ENCODE assay signal across 8 cellular contexts in genomic region chr10:116521424-116522305, GRCh38. TPM values are rescaled to one million over a fixed set of nuclear protein-coding genes. Genes with fewer than 3 reads are reported as not detected.
DNase-seq lines count a peak whose midpoint lies in the region; ATAC-seq and TF ChIP-seq lines count a peak whose summit lies in the region.

No MANE protein-coding gene starts in this region.

- H2AK5ac ChIP-seq in IMR-90 (ENCODE audit: low read depth, low read length): no peak overlapping the region

- no peaks in the 10 kb centered on the region for H3K9me1 ChIP-seq in IMR-90 (ENCODE audit: insufficient read depth, low read length)

- BruUV-seq in IMR-90 (replicated peaks; lab: Mats Ljungman, UMichigan): no TSS peak

- no CpG with 5 or more reads among the region's 10 CpGs for WGBS in IMR-90 (ENCODE audit: extremely low coverage in 2 of 2, insufficient read length in 1 of 2), 2 experiments

- H3K9ac ChIP-seq in IMR-90 (ENCODE audit: low read depth, low read length): no peak overlapping the region

- H3K27ac ChIP-seq in IMR-90 (ENCODE audit: insufficient read depth, low read length): no peak overlapping the region

- CTCF ChIA-PET in IMR-90 (lab: Yijun Ruan, JAX): interaction anchor here (1.1 to 1.8 kb wide), 4 partner anchors 10 to 20 kb away, joined by 3 to 7 read pairs (median 3); no protein-coding TSS in a partner anchor

- peak; percentile 61 for ATAC-seq in GM19467 (IDR thresholded peaks at IDR 0.05; ENCODE audit: unreplicated experiment)
- ATAC-seq in IMR-90 (ENCODE audit: low read depth): peak; percentile 75

- TF ChIP-seq CTCF in IMR-90 (conservative IDR thresholded peaks at IDR 0.05; ENCODE audit: low read depth, low read length): peak; percentile 66

- in situ Hi-C loops in IMR-90 (cut with MboI; ENCODE audit: low sequenced_read_pairs): no loop called here

- H3K4me1 Mint-ChIP-seq in activated CD4-positive, alpha-beta T cell treated with anti-CD3 and anti-CD28 coated beads, Interleukin-2, amount 10 ng/mL, durations not matched to agents 24 days and 14 days: no peaks in the 10 kb centered on the region

- H3K56ac ChIP-seq in IMR-90 (ENCODE audit: extremely low read depth, insufficient read depth, low read length): no peak overlapping the region

- H3K4me1 ChIP-seq in IMR-90 (ENCODE audit: control insufficient read depth, insufficient read depth, low read length): no peaks in the 10 kb centered on the region

- no peak overlapping the region for H4K5ac ChIP-seq in IMR-90 (ENCODE audit: low read depth, low read length)

- H4K91ac ChIP-seq in IMR-90 (ENCODE audit: insufficient read depth, low read depth, low read length): no peak overlapping the region

- H3K36me3 Mint-ChIP-seq in activated CD4-positive, alpha-beta T cell treated with anti-CD3 and anti-CD28 coated beads, Interleukin-2, amount 10 ng/mL, durations not matched to agents 24 days and 14 days (ENCODE audit: low read depth): no peaks in the 10 kb centered on the region

- H3K4me3 ChIP-seq in IMR-90 (ENCODE audit: insufficient read depth, low read depth, low read length): no peak overlapping the region

- no peak overlapping the region for H2AFZ ChIP-seq in IMR-90 (replicated peaks; ENCODE audit: low read length, poor library complexity)

- dilution Hi-C loops in IMR-90 (cut with HindIII; ENCODE audit: low sequenced_read_pairs, unreplicated experiment): no loop called here

- no peak overlapping the region for H2BK20ac ChIP-seq in IMR-90 (ENCODE audit: low read depth, low read length)

- no peaks in the 10 kb centered on the region for H3K9me3 ChIP-seq in IMR-90 (ENCODE audit: control insufficient read depth, insufficient read depth, low read length)

- no peak overlapping the region for H3K27ac Mint-ChIP-seq in activated CD4-positive, alpha-beta T cell treated with anti-CD3 and anti-CD28 coated beads, Interleukin-2, amount 10 ng/mL, durations not matched to agents 24 days and 14 days

- H3K23ac ChIP-seq in IMR-90 (ENCODE audit: low read depth, low read length): no peak overlapping the region

- H3K36me3 ChIP-seq in IMR-90 (ENCODE audit: control insufficient read depth, insufficient read depth, low read length): no peaks in the 10 kb centered on the region

- H3K4ac ChIP-seq in IMR-90 (ENCODE audit: low read depth, low read length): no peak overlapping the region

- no peak overlapping the region for H3K14ac ChIP-seq in IMR-90 (replicated peaks; ENCODE audit: low read depth, low read length)

- no peak overlapping the region for H2BK120ac ChIP-seq in IMR-90 (ENCODE audit: low read depth, low read length)

- no peak for TF ChIP-seq POLR2A in IMR-90 (IDR thresholded peaks at IDR 0.05; ENCODE audit: low read depth, low read length)

- POLR2A ChIA-PET in IMR-90 (lab: Charles Lee; ENCODE audit: unreplicated experiment): no interaction called here

- H3K18ac ChIP-seq in IMR-90 (ENCODE audit: low read depth, low read length): no peak overlapping the region

- H3K79me1 ChIP-seq in IMR-90 (ENCODE audit: low read depth in 1 of 2, low read length in 2 of 2): no peaks in the 10 kb centered on the region

- no peaks in the 10 kb centered on the region for H4K20me1 ChIP-seq in IMR-90 (ENCODE audit: insufficient read depth, low read length)

- H3K27me3 Mint-ChIP-seq in activated CD4-positive, alpha-beta T cell treated with anti-CD3 and anti-CD28 coated beads, Interleukin-2, amount 10 ng/mL, durations not matched to agents 24 days and 14 days: no peaks in the 10 kb centered on the region

- H3K27me3 ChIP-seq in IMR-90 (ENCODE audit: control insufficient read depth, insufficient read depth, low read length): no peaks in the 10 kb centered on the region

- no peak overlapping the region for H2BK5ac ChIP-seq in IMR-90 (ENCODE audit: low read depth, low read length, poor library complexity, severe bottlenecking)

- intact Hi-C loops in IMR-90 (cut with micrococcal nuclease): loop anchor here (2.0 to 5.0 kb wide), 2 partner anchors 77 to 266 kb away; no protein-coding TSS in a partner anchor
- intact Hi-C loops in activated CD4-positive, alpha-beta T cell treated with anti-CD3 and anti-CD28 coated beads, Interleukin-2, amount 10 ng/mL, durations not matched to agents 24 days and 14 days (cut with micrococcal nuclease): no loop called here

- no peak overlapping the region for H4K8ac ChIP-seq in IMR-90 (ENCODE audit: low read depth in 2 of 2, low read length in 2 of 2)

- no peak overlapping the region for H2AK9ac ChIP-seq in IMR-90 (replicated peaks; ENCODE audit: low read depth, low read length, poor library complexity)

- no peak overlapping the region for H3K4me3 Mint-ChIP-seq in activated CD4-positive, alpha-beta T cell treated with anti-CD3 and anti-CD28 coated beads, Interleukin-2, amount 10 ng/mL, durations not matched to agents 24 days and 14 days

- DNase-seq in Daoy (ENCODE audit: low read depth) (peak; percentile 23), IMR-90 (peak; percentile 52), hepatic stellate cell (ENCODE audit: low spot score) (peak; percentile 14), NCI-H1436 treated with DMSO at 0.1 percent for 48 hours (lab: John Stamatoyannopoulos, UW) (no peak), NCI-H1417 treated with DMSO at 0.1 percent for 48 hours (lab: John Stamatoyannopoulos, UW) (no peak)
- DNase-seq in activated CD4-positive, alpha-beta T cell treated with anti-CD3 and anti-CD28 coated beads, Interleukin-2, amount 10 ng/mL, durations not matched to agents 24 days and 14 days: peak; percentile 71
- DNase-seq in stimulated activated CD8-positive, alpha-beta memory T cell treated with anti-CD3 and anti-CD28 coated beads, Interleukin-4, amount 100 ng/mL, for 48 hours: peak; percentile 40

- no peak overlapping the region for H3K4me2 ChIP-seq in IMR-90 (ENCODE audit: low read depth, low read length)

- no peak overlapping the region for H2BK15ac ChIP-seq in IMR-90 (ENCODE audit: low read depth, low read length)

- no peak for TF ChIP-seq RAD21 in IMR-90 (IDR thresholded peaks at IDR 0.05; ENCODE audit: low read length)

- H3K9me3 Mint-ChIP-seq in activated CD4-positive, alpha-beta T cell treated with anti-CD3 and anti-CD28 coated beads, Interleukin-2, amount 10 ng/mL, durations not matched to agents 24 days and 14 days: no peaks in the 10 kb centered on the region

TF ChIP-seq in IMR-90, 13 proteins besides CTCF, POLR2A, EP300 and RAD21:
- TF ChIP-seq RCOR1 (IDR thresholded peaks at IDR 0.05; ENCODE audit: insufficient replicate concordance, low read length) (no peak), SMC3 (IDR thresholded peaks at IDR 0.05; ENCODE audit: low read depth, low read length) (no peak), MAFK (IDR thresholded peaks at IDR 0.05; ENCODE audit: low read depth, low read length) (no peak), RFX5 (IDR thresholded peaks at IDR 0.05; ENCODE audit: low read depth, low read length) (no peak), ELK1 (IDR thresholded peaks at IDR 0.05; ENCODE audit: borderline replicate concordance, low read depth, low read length) (no peak), CEBPB (IDR thresholded peaks at IDR 0.05; ENCODE audit: low read depth, low read length) (no peak), MAZ (IDR thresholded peaks at IDR 0.05; ENCODE audit: borderline replicate concordance, low read depth, low read length) (no peak), FOS (IDR thresholded peaks at IDR 0.05; ENCODE audit: low read depth, low read length) (no peak), NFE2L2 (IDR thresholded peaks at IDR 0.05; ENCODE audit: low read depth, low read length) (no peak), CHD1 (IDR thresholded peaks at IDR 0.05; ENCODE audit: low read depth, low read length) (no peak), BHLHE40 (IDR thresholded peaks at IDR 0.05; ENCODE audit: low read depth, low read length) (no peak), MXI1 (IDR thresholded peaks at IDR 0.05; ENCODE audit: borderline replicate concordance, low read depth, low read length) (no peak), USF2 (IDR thresholded peaks at IDR 0.05; ENCODE audit: low read depth, low read length) (no peak)

RNA-seq across cellular contexts. Expression of gene PNLIP, which starts 24.1 kb away (rescaled TPM):
- total RNA-seq in Daoy (2014; rRNA removed; shearing (Covaris generic)): not detected in 2 replicates
- total RNA-seq in IMR-90 (2012; rRNA removed): not detected in 2 replicates
- polyA plus RNA-seq in IMR-90 (2012; rRNA removed): not detected in 2 replicates
- polyA plus RNA-seq in IMR-90 (2012; cell fraction: cytosol; rRNA removed): not detected in 2 replicates
- not detected in 2 replicates for polyA plus RNA-seq in IMR-90 (2012; cell fraction: nucleus; rRNA removed; ENCODE audit: low replicate concordance)
- not detected in 2 replicates for total RNA-seq in activated CD4-positive, alpha-beta T cell treated with anti-CD3 and anti-CD28 coated beads, Interleukin-2, amount 10 ng/mL, durations not matched to agents 24 days and 14 days

Comparison
In these comparisons a context has a peak if more than half of its experiments do, and no peak if none do; other contexts are left out.
1. DNase-seq: peak in Daoy (single experiment), IMR-90 (single experiment), activated CD4-positive, alpha-beta T cell treated with anti-CD3 and anti-CD28 coated beads, Interleukin-2, amount 10 ng/mL, durations not matched to agents 24 days and 14 days (single experiment), hepatic stellate cell (single experiment) and stimulated activated CD8-positive, alpha-beta memory T cell treated with anti-CD3 and anti-CD28 coated beads, Interleukin-4, amount 100 ng/mL, for 48 hours (single experiment); none in NCI-H1436 treated with DMSO at 0.1 percent for 48 hours (single experiment) and NCI-H1417 treated with DMSO at 0.1 percent for 48 hours (single experiment).